1 cellular context compared by ENCODE assay signal in genomic region chr7:98106647-98107312, GRCh38.
TF ChIP-seq lines count a peak whose summit lies in the region.

Gene LMTK2 (plus strand): TSS chr7:98106862. CDS start chr7:98107178, 316 bp downstream.

TF ChIP-seq in HepG2, 621 proteins besides CTCF, POLR2A, EP300 and RAD21 (continued from another document and continues in another):
- TF ChIP-seq ZNF567 (CRISPR knock-in tag; IDR thresholded peaks at IDR 0.05; ENCODE audit: borderline replicate concordance) (0 out of 2 replicates have a peak, but pooled peaks have one; percentile 78), ZNF652 (CRISPR knock-in tag; IDR thresholded peaks at IDR 0.05; ENCODE audit: borderline replicate concordance, low read depth) (no peak), NAIF1 (CRISPR knock-in tag; IDR thresholded peaks at IDR 0.05; ENCODE audit: borderline replicate concordance) (no peak), GABPB1 (CRISPR knock-in tag; IDR thresholded peaks at IDR 0.05) (peak; percentile 88), SIX4 (CRISPR knock-in tag; IDR thresholded peaks at IDR 0.05) (no peak; the same call in 1 of the 2 replicates), ZBTB49 (CRISPR knock-in tag; IDR thresholded peaks at IDR 0.05; ENCODE audit: borderline replicate concordance) (no peak), DRAP1 (CRISPR knock-in tag; IDR thresholded peaks at IDR 0.05) (peak; percentile 95), ZNF20 (CRISPR knock-in tag; IDR thresholded peaks at IDR 0.05) (no peak), MAFG (CRISPR knock-in tag; IDR thresholded peaks at IDR 0.05) (no peak), ZNF282 (IDR thresholded peaks at IDR 0.05; ENCODE audit: partially characterized antibody) (no peak), PAXIP1 (CRISPR knock-in tag; conservative IDR thresholded peaks at IDR 0.05) (peak; percentile 52), MXI1 (IDR thresholded peaks at IDR 0.05; ENCODE audit: borderline replicate concordance, low read depth, low read length) (peak; percentile 81; the same call in 1 of the 3 replicates), ZFYVE20 (CRISPR knock-in tag; IDR thresholded peaks at IDR 0.05; ENCODE audit: borderline replicate concordance, low read depth) (no peak), ZHX2 (IDR thresholded peaks at IDR 0.05; ENCODE audit: low read depth) (peak; percentile 93), ZHX2 (CRISPR knock-in tag; IDR thresholded peaks at IDR 0.05; ENCODE audit: borderline replicate concordance) (no peak), YY1 (IDR thresholded peaks at IDR 0.05; ENCODE audit: insufficient read depth, insufficient replicate concordance, low read depth, low read length) (peak; percentile 98), ATF7 (IDR thresholded peaks at IDR 0.05) (no peak), ATF7 (CRISPR knock-in tag; IDR thresholded peaks at IDR 0.05) (no peak; the same call in 1 of the 2 replicates), ATF6 (CRISPR knock-in tag; conservative IDR thresholded peaks at IDR 0.05) (peak; percentile 87), MXD3 (CRISPR knock-in tag; IDR thresholded peaks at IDR 0.05) (peak; percentile 40; the same call in 1 of the 2 replicates), ZBTB43 (CRISPR knock-in tag; conservative IDR thresholded peaks at IDR 0.05) (no peak), SIN3B (IDR thresholded peaks at IDR 0.05; ENCODE audit: low read length) (peak; percentile 76), ZNF614 (CRISPR knock-in tag; IDR thresholded peaks at IDR 0.05; ENCODE audit: borderline replicate concordance) (peak; percentile 80; the same call in 1 of the 2 replicates), HNRNPLL (IDR thresholded peaks at IDR 0.05; ENCODE audit: low read depth, low read length, poor library complexity, severe bottlenecking) (peak; percentile 79), RFX3 (CRISPR knock-in tag; IDR thresholded peaks at IDR 0.05) (no peak), NKX3-1 (CRISPR knock-in tag; IDR thresholded peaks at IDR 0.05) (no peak), MLLT10 (CRISPR knock-in tag; IDR thresholded peaks at IDR 0.05) (no peak), TFAP4 (IDR thresholded peaks at IDR 0.05; ENCODE audit: borderline replicate concordance, low read depth) (no peak), ELF3 (CRISPR knock-in tag; IDR thresholded peaks at IDR 0.05) (no peak; the same call in 1 of the 2 replicates), MNT (IDR thresholded peaks at IDR 0.05) (no peak), TBP (CRISPR knock-in tag; IDR thresholded peaks at IDR 0.05) (no peak), ZNF691 (CRISPR knock-in tag; IDR thresholded peaks at IDR 0.05; ENCODE audit: borderline replicate concordance, low read depth) (peak; percentile 87; the same call in 1 of the 2 replicates), ZNF275 (CRISPR knock-in tag; IDR thresholded peaks at IDR 0.05; ENCODE audit: borderline replicate concordance) (no peak), EED (CRISPR knock-in tag; IDR thresholded peaks at IDR 0.05) (peak; percentile 75), ZNF326 (CRISPR knock-in tag; IDR thresholded peaks at IDR 0.05; ENCODE audit: borderline replicate concordance) (no peak)
